Comparison of ENCODE assay signal across 19 cellular contexts in the genomic region with DNA sequence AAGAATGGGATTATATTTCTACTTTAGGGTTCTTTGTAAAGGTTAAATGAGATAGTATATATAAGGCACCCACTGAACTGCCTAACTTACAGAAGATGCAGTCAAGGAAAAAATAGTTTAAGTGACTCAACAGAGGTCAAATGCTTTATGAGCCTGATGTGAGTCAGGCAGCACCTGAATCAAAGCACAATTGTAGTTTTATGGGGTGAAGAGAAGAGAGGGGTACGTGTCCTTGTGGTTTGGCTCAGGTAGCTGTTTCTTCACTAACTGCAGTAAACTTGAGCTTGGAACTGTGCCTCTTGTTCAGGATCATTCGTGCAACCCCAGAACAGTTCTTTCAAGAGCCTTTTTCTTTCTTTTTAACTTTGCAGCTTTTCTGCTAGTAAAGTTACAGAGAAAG.
DNase-seq lines count a peak whose midpoint lies in the region; ATAC-seq and TF ChIP-seq lines count a peak whose summit lies in the region.
"Had no signal": no experiment of that assay in that cellular context is flagged by ENCODE, and none has a peak within 500 bp of the region (broad histone marks: within the 10 kb centered on the region; RNA-seq: fewer than 3 reads in every experiment).

No MANE protein-coding gene starts in this region.

- intact Hi-C loops in CD4-positive, alpha-beta T cell (cut with DNase I, micrococcal nuclease), result no loop called here

- ATAC-seq in foreskin keratinocyte, result peak; percentile 99
- no peak for ATAC-seq in CD4-positive, alpha-beta T cell (ENCODE audit: poor library complexity)
- ATAC-seq in HG02870 (IDR thresholded peaks at IDR 0.05; ENCODE audit: unreplicated experiment), result no peak
- ATAC-seq: body of pancreas, right cardiac atrium had no signal

- no peaks in the 10 kb centered on the region for H3K9me3 ChIP-seq in HEK293 (ENCODE audit: control insufficient read depth, insufficient read depth, low read depth, low read length)
- no peaks in the 10 kb centered on the region for H3K9me3 ChIP-seq in CD4-positive, alpha-beta T cell (ENCODE audit: control insufficient read depth, low read length)
- H3K9me3 ChIP-seq: body of pancreas, neutrophil had no signal

- H3K4me3 ChIP-seq in HEK293 (ENCODE audit: low read depth, low read length), result no peak overlapping the region
- H3K4me3 ChIP-seq: body of pancreas had no signal

- no peak overlapping the region for H3K27ac Mint-ChIP-seq in CD4-positive, alpha-beta T cell
- H3K27ac Mint-ChIP-seq: dendritic cell treated with granulocyte-macrophage colony-stimulating factor and Interleukin-4, amounts not matched to agents 40 ng/mL and 50 ng/mL, for 4 days had no signal

- no peaks in the 10 kb centered on the region for H3K27me3 Mint-ChIP-seq in CD4-positive, alpha-beta T cell
- H3K27me3 Mint-ChIP-seq: dendritic cell treated with granulocyte-macrophage colony-stimulating factor and Interleukin-4, amounts not matched to agents 40 ng/mL and 50 ng/mL, for 4 days had no signal

- CTCF ChIA-PET in HEK293 (lab: Yijun Ruan, JAX), result interaction anchor here (0.6 to 1.2 kb wide), 2 partner anchors 67 to 279 kb away, joined by 3 to 5 read pairs; no protein-coding TSS in a partner anchor
- CTCF ChIA-PET in CD4-positive, alpha-beta T cell (lab: Charles Lee), result no interaction called here

- no peaks in the 10 kb centered on the region for H3K36me3 Mint-ChIP-seq in CD4-positive, alpha-beta T cell (ENCODE audit: low read depth)

- no peaks in the 10 kb centered on the region for H3K9me3 Mint-ChIP-seq in CD4-positive, alpha-beta T cell
- H3K9me3 Mint-ChIP-seq: dendritic cell treated with granulocyte-macrophage colony-stimulating factor and Interleukin-4, amounts not matched to agents 40 ng/mL and 50 ng/mL, for 4 days had no signal

- peaks cover 96% of the 10 kb centered on the region for H3K27me3 ChIP-seq in foreskin keratinocyte
- no peaks in the 10 kb centered on the region for H3K27me3 ChIP-seq in CD4-positive, alpha-beta T cell (ENCODE audit: control insufficient read depth, insufficient read depth, low read length)
- H3K27me3 ChIP-seq: body of pancreas, neutrophil had no signal

- H3K4me1 ChIP-seq in HEK293 (ENCODE audit: control insufficient read depth, insufficient read depth, low read length) (no peaks in the 10 kb centered on the region), foreskin keratinocyte (peaks cover 4% of the 10 kb centered on the region)
- H3K4me1 ChIP-seq: body of pancreas had no signal

- H3K4me3 Mint-ChIP-seq in CD4-positive, alpha-beta T cell, result no peak overlapping the region
- H3K4me3 Mint-ChIP-seq: dendritic cell treated with granulocyte-macrophage colony-stimulating factor and Interleukin-4, amounts not matched to agents 40 ng/mL and 50 ng/mL, for 4 days had no signal

- DNase-seq in A172 (ENCODE audit: low spot score) (peak; percentile 90), SW480 (ENCODE audit: low spot score) (peak; percentile 55), foreskin keratinocyte (peak; percentile 77 to 90), AG08395 (ENCODE audit: low spot score) (no peak)
- DNase-seq in CD4-positive, alpha-beta T cell, result no peak
- DNase-seq in stimulated activated CD4-positive, alpha-beta T cell treated with anti-CD3 and anti-CD28 coated beads, Interleukin-4, amount 100 ng/mL, for 1 hour, result no peak
- DNase-seq: activated CD8-positive, alpha-beta memory T cell treated with anti-CD3 and anti-CD28 coated beads for 24 hours; activated effector memory CD4-positive, alpha-beta T cell treated with anti-CD3 and anti-CD28 coated beads, Interleukin-2, amount 50 U/mL, for 16 hours; body of pancreas; erythroblast; NCI-H187 treated with DMSO at 0.1 percent for 48 hours; NCI-H510A; OCI-M1; right cardiac atrium had no signal

- H3K4me1 Mint-ChIP-seq in CD4-positive, alpha-beta T cell (ENCODE audit: low read depth), result no peaks in the 10 kb centered on the region

- POLR2A ChIA-PET in HEK293 (lab: Yijun Ruan, JAX), result no interaction called here
- POLR2A ChIA-PET in CD4-positive, alpha-beta T cell (lab: Charles Lee), result no interaction called here

- TF ChIP-seq CTCF in HEK293 (tag by site-specific recombination; IDR thresholded peaks at IDR 0.05) (no peak), foreskin keratinocyte (conservative IDR thresholded peaks at IDR 0.05) (no peak)
- TF ChIP-seq CTCF in CD4-positive, alpha-beta T cell (IDR thresholded peaks at IDR 0.05), result no peak

- H3K27ac ChIP-seq in HEK293 (ENCODE audit: extremely low read depth, low read depth, low read length) (no peak overlapping the region), foreskin keratinocyte (no peak overlapping the region)
- H3K27ac ChIP-seq in CD4-positive, alpha-beta T cell (ENCODE audit: low read depth, low read length), result no peak overlapping the region
- H3K27ac ChIP-seq: body of pancreas, neutrophil, VCaP had no signal

- no peaks in the 10 kb centered on the region for H3K36me3 ChIP-seq in HEK293 (ENCODE audit: control insufficient read depth in 2 of 2, insufficient read depth in 1 of 2, low read length in 2 of 2)
- H3K36me3 ChIP-seq: neutrophil had no signal

TF ChIP-seq in HEK293, 187 proteins besides CTCF, POLR2A, EP300 and RAD21:
- TF ChIP-seq ZNF664 (tag by site-specific recombination; IDR thresholded peaks at IDR 0.05), result peak; percentile 57
- TF ChIP-seq, protein P1, sequence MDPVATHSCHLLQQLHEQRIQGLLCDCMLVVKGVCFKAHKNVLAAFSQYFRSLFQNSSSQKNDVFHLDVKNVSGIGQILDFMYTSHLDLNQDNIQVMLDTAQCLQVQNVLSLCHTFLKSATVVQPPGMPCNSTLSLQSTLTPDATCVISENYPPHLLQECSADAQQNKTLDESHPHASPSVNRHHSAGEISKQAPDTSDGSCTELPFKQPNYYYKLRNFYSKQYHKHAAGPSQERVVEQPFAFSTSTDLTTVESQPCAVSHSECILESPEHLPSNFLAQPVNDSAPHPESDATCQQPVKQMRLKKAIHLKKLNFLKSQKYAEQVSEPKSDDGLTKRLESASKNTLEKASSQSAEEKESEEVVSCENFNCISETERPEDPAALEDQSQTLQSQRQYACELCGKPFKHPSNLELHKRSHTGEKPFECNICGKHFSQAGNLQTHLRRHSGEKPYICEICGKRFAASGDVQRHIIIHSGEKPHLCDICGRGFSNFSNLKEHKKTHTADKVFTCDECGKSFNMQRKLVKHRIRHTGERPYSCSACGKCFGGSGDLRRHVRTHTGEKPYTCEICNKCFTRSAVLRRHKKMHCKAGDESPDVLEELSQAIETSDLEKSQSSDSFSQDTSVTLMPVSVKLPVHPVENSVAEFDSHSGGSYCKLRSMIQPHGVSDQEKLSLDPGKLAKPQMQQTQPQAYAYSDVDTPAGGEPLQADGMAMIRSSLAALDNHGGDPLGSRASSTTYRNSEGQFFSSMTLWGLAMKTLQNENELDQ (tag by site-specific recombination; IDR thresholded peaks at IDR 0.05; ENCODE audit: low read depth), result no peak

Comparison
In these comparisons a context has a peak if more than half of its experiments do, and no peak if none do; other contexts are left out.
1. DNase-seq: peak in A172 (single experiment), SW480 (single experiment) and foreskin keratinocyte (2 of 2); none in CD4-positive, alpha-beta T cell (0 of 10), AG08395 (single experiment) and stimulated activated CD4-positive, alpha-beta T cell treated with anti-CD3 and anti-CD28 coated beads, Interleukin-4, amount 100 ng/mL, for 1 hour (single experiment).